Comparison of ENCODE assay signal across 1 cellular context in genomic region chr1:27603962-27604578, GRCh38.
TF ChIP-seq lines count a peak whose summit lies in the region.

Gene AHDC1 (minus strand): TSS chr1:27604144. CDS start chr1:27552115, 52,029 bp downstream.

TF ChIP-seq in HepG2, 621 proteins besides CTCF, POLR2A, EP300 and RAD21 (continued from another document and continues in another):
- no peak for TF ChIP-seq ZNF609 (CRISPR knock-in tag; IDR thresholded peaks at IDR 0.05; ENCODE audit: borderline replicate concordance)
- TF ChIP-seq ERF (CRISPR knock-in tag; IDR thresholded peaks at IDR 0.05): peak; percentile 19; the same call in 1 of the 2 replicates
- TF ChIP-seq ZSCAN20 (CRISPR knock-in tag; IDR thresholded peaks at IDR 0.05; ENCODE audit: borderline replicate concordance): no peak
- no peak for TF ChIP-seq TCF7 (IDR thresholded peaks at IDR 0.05; ENCODE audit: low read depth)
- no peak for TF ChIP-seq SP5 (CRISPR knock-in tag; IDR thresholded peaks at IDR 0.05; ENCODE audit: borderline replicate concordance, low read depth)
- no peak for TF ChIP-seq MYPOP (CRISPR knock-in tag; IDR thresholded peaks at IDR 0.05)
- no peak for TF ChIP-seq PTBP1 (IDR thresholded peaks at IDR 0.05; ENCODE audit: low read depth, low read length, poor library complexity, severe bottlenecking)
- TF ChIP-seq ZBTB34 (CRISPR knock-in tag; IDR thresholded peaks at IDR 0.05): no peak
- TF ChIP-seq WIZ (CRISPR knock-in tag; IDR thresholded peaks at IDR 0.05): no peak
- peak; percentile 67; the same call in 1 of the 2 replicates for TF ChIP-seq MAX (IDR thresholded peaks at IDR 0.05)
- no peak for TF ChIP-seq ZNF746 (CRISPR knock-in tag; IDR thresholded peaks at IDR 0.05)
- no peak for TF ChIP-seq FOXP4 (CRISPR knock-in tag; IDR thresholded peaks at IDR 0.05)
- TF ChIP-seq ZNF644 (CRISPR knock-in tag; IDR thresholded peaks at IDR 0.05; ENCODE audit: low read depth): no peak
- no peak; the same call in 1 of the 2 replicates for TF ChIP-seq IRX3 (CRISPR knock-in tag; IDR thresholded peaks at IDR 0.05; ENCODE audit: borderline replicate concordance, low read depth)
- peak; percentile 33; the same call in 1 of the 2 replicates for TF ChIP-seq MED13 (CRISPR knock-in tag; IDR thresholded peaks at IDR 0.05)
- no peak for TF ChIP-seq ZNF772 (CRISPR knock-in tag; IDR thresholded peaks at IDR 0.05)
- no peak for TF ChIP-seq NR2F6 (IDR thresholded peaks at IDR 0.05)
- peak; percentile 29; the same call in 1 of the 2 replicates for TF ChIP-seq NR2F6 (CRISPR knock-in tag; IDR thresholded peaks at IDR 0.05)
- no peak for TF ChIP-seq MXD3 (CRISPR knock-in tag; IDR thresholded peaks at IDR 0.05)
- no peak for TF ChIP-seq TEF (CRISPR knock-in tag; IDR thresholded peaks at IDR 0.05)
- no peak for TF ChIP-seq HDAC6 (IDR thresholded peaks at IDR 0.05; ENCODE audit: low read depth, low read length)
- TF ChIP-seq ZNF607 (CRISPR knock-in tag; IDR thresholded peaks at IDR 0.05; ENCODE audit: borderline replicate concordance): no peak
- TF ChIP-seq MYNN (CRISPR knock-in tag; IDR thresholded peaks at IDR 0.05; ENCODE audit: low read depth): no peak
- 0 out of 2 replicates have a peak, but pooled peaks have one; percentile 13 for TF ChIP-seq ZNF709 (CRISPR knock-in tag; IDR thresholded peaks at IDR 0.05)
- TF ChIP-seq SRY (CRISPR knock-in tag; IDR thresholded peaks at IDR 0.05): no peak
- peak; percentile 61; the same call in 1 of the 2 replicates for TF ChIP-seq ARID4A (CRISPR knock-in tag; IDR thresholded peaks at IDR 0.05; ENCODE audit: borderline replicate concordance)
- peak; percentile 76 for TF ChIP-seq SAP130 (CRISPR knock-in tag; IDR thresholded peaks at IDR 0.05; ENCODE audit: low read depth)
- TF ChIP-seq PRDM4 (CRISPR knock-in tag; IDR thresholded peaks at IDR 0.05; ENCODE audit: borderline replicate concordance): no peak
- peak; percentile 30; the same call in 1 of the 2 replicates for TF ChIP-seq KAT7 (CRISPR knock-in tag; IDR thresholded peaks at IDR 0.05; ENCODE audit: borderline replicate concordance)
- TF ChIP-seq RBAK (CRISPR knock-in tag; IDR thresholded peaks at IDR 0.05): 0 out of 2 replicates have a peak, but pooled peaks have one; percentile 29
- TF ChIP-seq ZNF800 (CRISPR knock-in tag; IDR thresholded peaks at IDR 0.05): no peak
- no peak for TF ChIP-seq JDP2 (CRISPR knock-in tag; IDR thresholded peaks at IDR 0.05; ENCODE audit: borderline replicate concordance)
- TF ChIP-seq MZF1 (CRISPR knock-in tag; IDR thresholded peaks at IDR 0.05; ENCODE audit: borderline replicate concordance): 0 out of 2 replicates have a peak, but pooled peaks have one; percentile 44
